1 cellular context compared by ENCODE assay signal in the genomic region with DNA sequence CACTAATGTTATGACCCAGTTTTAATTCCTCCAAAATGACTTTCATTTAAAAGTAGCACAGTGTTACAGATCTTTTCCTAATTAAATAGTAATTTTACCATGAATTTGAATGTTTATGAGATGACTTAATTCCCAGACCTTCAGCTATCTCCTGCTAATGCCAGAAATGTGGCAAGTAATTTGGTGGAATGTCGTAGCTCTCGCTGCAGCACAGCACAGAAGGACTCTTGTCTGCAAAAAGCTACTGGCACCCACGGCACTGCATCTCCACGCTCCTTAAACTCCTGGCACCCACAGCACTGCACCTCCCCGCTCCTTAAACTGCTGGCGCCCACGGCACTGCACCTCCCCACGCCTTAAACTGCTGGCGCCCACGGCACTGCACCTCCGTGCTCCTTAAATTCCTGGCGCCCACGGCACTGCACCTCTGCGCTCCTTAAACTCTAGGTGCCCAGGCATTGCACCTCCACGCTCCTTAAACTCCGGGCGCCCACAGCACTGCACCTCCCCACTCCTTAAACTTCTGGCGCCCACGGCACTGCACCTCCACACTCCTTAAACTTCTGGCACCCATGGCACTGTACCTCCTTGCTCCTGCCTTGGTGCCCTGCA.
A peak's percentile ranks its signal among the peaks of the same experiment; 100 is the strongest.
TF ChIP-seq lines count a peak whose summit lies in the region.

No MANE protein-coding gene starts in this region.

TF ChIP-seq in HEK293, 187 proteins besides CTCF, POLR2A, EP300 and RAD21 (continued from another document):
- TF ChIP-seq, protein P1, sequence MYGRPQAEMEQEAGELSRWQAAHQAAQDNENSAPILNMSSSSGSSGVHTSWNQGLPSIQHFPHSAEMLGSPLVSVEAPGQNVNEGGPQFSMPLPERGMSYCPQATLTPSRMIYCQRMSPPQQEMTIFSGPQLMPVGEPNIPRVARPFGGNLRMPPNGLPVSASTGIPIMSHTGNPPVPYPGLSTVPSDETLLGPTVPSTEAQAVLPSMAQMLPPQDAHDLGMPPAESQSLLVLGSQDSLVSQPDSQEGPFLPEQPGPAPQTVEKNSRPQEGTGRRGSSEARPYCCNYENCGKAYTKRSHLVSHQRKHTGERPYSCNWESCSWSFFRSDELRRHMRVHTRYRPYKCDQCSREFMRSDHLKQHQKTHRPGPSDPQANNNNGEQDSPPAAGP (tag by site-specific recombination; IDR thresholded peaks at IDR 0.05): no peak
- TF ChIP-seq, protein P2, sequence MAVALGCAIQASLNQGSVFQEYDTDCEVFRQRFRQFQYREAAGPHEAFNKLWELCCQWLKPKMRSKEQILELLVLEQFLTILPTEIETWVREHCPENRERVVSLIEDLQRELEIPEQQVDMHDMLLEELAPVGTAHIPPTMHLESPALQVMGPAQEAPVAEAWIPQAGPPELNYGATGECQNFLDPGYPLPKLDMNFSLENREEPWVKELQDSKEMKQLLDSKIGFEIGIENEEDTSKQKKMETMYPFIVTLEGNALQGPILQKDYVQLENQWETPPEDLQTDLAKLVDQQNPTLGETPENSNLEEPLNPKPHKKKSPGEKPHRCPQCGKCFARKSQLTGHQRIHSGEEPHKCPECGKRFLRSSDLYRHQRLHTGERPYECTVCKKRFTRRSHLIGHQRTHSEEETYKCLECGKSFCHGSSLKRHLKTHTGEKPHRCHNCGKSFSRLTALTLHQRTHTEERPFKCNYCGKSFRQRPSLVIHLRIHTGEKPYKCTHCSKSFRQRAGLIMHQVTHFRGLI (tag by site-specific recombination; IDR thresholded peaks at IDR 0.05): no peak
- TF ChIP-seq ZNF121 (tag by site-specific recombination; IDR thresholded peaks at IDR 0.05): no peak
- TF ChIP-seq REPIN1 (tag by site-specific recombination; IDR thresholded peaks at IDR 0.05; ENCODE audit: low read depth): no peak
- peak; percentile 62 for TF ChIP-seq ZFHX2 (tag by site-specific recombination; conservative IDR thresholded peaks at IDR 0.05)
- no peak for TF ChIP-seq ZNF335 (tag by site-specific recombination; conservative IDR thresholded peaks at IDR 0.05)
- no peak for TF ChIP-seq ZNF514 (tag by site-specific recombination; IDR thresholded peaks at IDR 0.05)
- TF ChIP-seq ZNF654 (tag by site-specific recombination; IDR thresholded peaks at IDR 0.05; ENCODE audit: low read depth): no peak
- TF ChIP-seq ZNF785 (tag by site-specific recombination; IDR thresholded peaks at IDR 0.05): no peak
- TF ChIP-seq ZNF510 (tag by site-specific recombination; IDR thresholded peaks at IDR 0.05; ENCODE audit: insufficient replicate concordance): no peak
